In genomic region chr16:49649013-49649785, GRCh38 we compare ENCODE assay signal across 16 cellular contexts.
DNase-seq lines count a peak whose midpoint lies in the region; TF ChIP-seq lines count a peak whose summit lies in the region.
"Had no signal": no experiment of that assay in that cellular context is flagged by ENCODE, and none has a peak within 500 bp of the region (broad histone marks: within the 10 kb centered on the region; RNA-seq: fewer than 3 reads in every experiment).

No MANE protein-coding gene starts in this region.

- TF ChIP-seq CTCF in RWPE1 (conservative IDR thresholded peaks at IDR 0.05; ENCODE audit: low read depth): no peak
- TF ChIP-seq CTCF in fibroblast of mammary gland (conservative IDR thresholded peaks at IDR 0.05; ENCODE audit: control insufficient read depth, insufficient read depth, low read depth, low read length): no peak
- TF ChIP-seq CTCF in osteoblast (IDR thresholded peaks at IDR 0.05; ENCODE audit: extremely low read depth, low read depth, low read length): no peak
- no peak for TF ChIP-seq CTCF in PC-9 (conservative IDR thresholded peaks at IDR 0.05)

- CTCF ChIA-PET in RWPE1 (lab: Yijun Ruan, JAX): interaction anchor here (0.6 to 0.7 kb wide), 4 partner anchors 21 to 1115 kb away, joined by 3 to 4 read pairs (median 3); no protein-coding TSS in a partner anchor
- CTCF ChIA-PET in PC-9 (lab: Charles Lee): no interaction called here

- DNase-seq in H4 (ENCODE audit: low spot score) (peak; percentile 33), RWPE1 (ENCODE audit: low spot score) (peak; percentile 67), fibroblast of mammary gland (ENCODE audit: low read depth) (peak; percentile 80), osteoblast (ENCODE audit: insufficient read length, low spot score, missing footprints) (peak; percentile 93), iPS-NIHi7 (ENCODE audit: extremely low spot score) (no peak), G401 (ENCODE audit: low spot score) (no peak), PC-9 (no peak)
- DNase-seq: activated CD4-positive, alpha-beta T cell treated with anti-CD3 and anti-CD28 coated beads, Interleukin-2, amount 50 U/mL, for 48 hours; dorsolateral prefrontal cortex; HFFc6; Karpas-422; NCI-H2081; NCI-H774; SHP77 treated with DMSO at 0.1 percent for 48 hours had no signal

- H3K4me1 ChIP-seq in osteoblast (ENCODE audit: insufficient read depth, low read length): peaks cover 40% of the 10 kb centered on the region
- no peaks in the 10 kb centered on the region for H3K4me1 ChIP-seq in PC-9 (replicated peaks; ENCODE audit: insufficient read depth)
- H3K4me1 ChIP-seq: parathyroid adenoma had no signal

- no peaks in the 10 kb centered on the region for H3K9me2 ChIP-seq in PC-9 (ENCODE audit: insufficient read depth)

- H3K27ac ChIP-seq in RWPE1: no peak overlapping the region
- peak overlapping the region; percentile 45 for H3K27ac ChIP-seq in osteoblast (ENCODE audit: low read depth, low read length)
- H3K27ac ChIP-seq in PC-9: no peak overlapping the region
- H3K27ac ChIP-seq: C4-2B, dorsolateral prefrontal cortex, parathyroid adenoma had no signal

- in situ Hi-C loops in G401 (cut with HindIII; ENCODE audit: low sequenced_read_pairs): no loop called here

- H2AFZ ChIP-seq in osteoblast (ENCODE audit: low read length) (no peak overlapping the region), PC-9 (no peak overlapping the region)
- H2AFZ ChIP-seq: parathyroid adenoma had no signal

- H3K27me3 ChIP-seq in osteoblast (ENCODE audit: insufficient read depth, low read length) (no peaks in the 10 kb centered on the region), PC-9 (ENCODE audit: insufficient read depth, low read depth) (peaks cover 19% of the 10 kb centered on the region)

- no peaks in the 10 kb centered on the region for H3K36me3 ChIP-seq in osteoblast (ENCODE audit: insufficient read depth, low read length)
- H3K36me3 ChIP-seq in PC-9 (ENCODE audit: low read depth): no peaks in the 10 kb centered on the region

- no TSS peak for BruUV-seq in PC-9 (replicated peaks; lab: Mats Ljungman, UMichigan)

- no peak overlapping the region for H3K4me3 ChIP-seq in fibroblast of mammary gland (ENCODE audit: control insufficient read depth, low read depth, low read length)
- no peak overlapping the region for H3K4me3 ChIP-seq in osteoblast (ENCODE audit: insufficient read depth, low read length)
- no peak overlapping the region for H3K4me3 ChIP-seq in PC-9
- H3K4me3 ChIP-seq: dorsolateral prefrontal cortex had no signal

- peak overlapping the region; percentile 26 for H3K4me2 ChIP-seq in osteoblast (ENCODE audit: insufficient read depth, low read length)
- H3K4me2 ChIP-seq in PC-9: no peak overlapping the region

- H3F3A ChIP-seq in PC-9 (ENCODE audit: insufficient read depth, low read depth): no peaks in the 10 kb centered on the region

- no peaks in the 10 kb centered on the region for H3K79me2 ChIP-seq in osteoblast (ENCODE audit: insufficient read depth, low read length)
- no peaks in the 10 kb centered on the region for H3K79me2 ChIP-seq in PC-9 (ENCODE audit: low read depth)
- H3K79me2 ChIP-seq: parathyroid adenoma had no signal

- intact Hi-C loops in PC-9 (cut with micrococcal nuclease; ENCODE audit: unreplicated experiment): no loop called here

- H4K20me1 ChIP-seq in osteoblast (ENCODE audit: insufficient read depth, low read length) (no peaks in the 10 kb centered on the region), PC-9 (ENCODE audit: insufficient read depth) (no peaks in the 10 kb centered on the region)

- H3K9me3 ChIP-seq in osteoblast (ENCODE audit: low read depth, low read length): peaks cover 12% of the 10 kb centered on the region
- H3K9me3 ChIP-seq in PC-9 (ENCODE audit: insufficient read depth, low read depth): peaks cover 6% of the 10 kb centered on the region; the same call in 1 of the 2 replicates

- POLR2A ChIA-PET in RWPE1 (lab: Yijun Ruan, JAX; ENCODE audit: low non-redundant PET) (no interaction called here), PC-9 (lab: Charles Lee; ENCODE audit: unreplicated experiment) (no interaction called here)

Comparison
In these comparisons a context has a peak if more than half of its experiments do, and no peak if none do; other contexts are left out.
1. DNase-seq: peak in H4 (single experiment), RWPE1 (single experiment), fibroblast of mammary gland (single experiment) and osteoblast (single experiment); none in iPS-NIHi7 (single experiment), G401 (single experiment) and PC-9 (0 of 2).